Comparison of ENCODE assay signal across 9 cellular contexts in the genomic region with DNA sequence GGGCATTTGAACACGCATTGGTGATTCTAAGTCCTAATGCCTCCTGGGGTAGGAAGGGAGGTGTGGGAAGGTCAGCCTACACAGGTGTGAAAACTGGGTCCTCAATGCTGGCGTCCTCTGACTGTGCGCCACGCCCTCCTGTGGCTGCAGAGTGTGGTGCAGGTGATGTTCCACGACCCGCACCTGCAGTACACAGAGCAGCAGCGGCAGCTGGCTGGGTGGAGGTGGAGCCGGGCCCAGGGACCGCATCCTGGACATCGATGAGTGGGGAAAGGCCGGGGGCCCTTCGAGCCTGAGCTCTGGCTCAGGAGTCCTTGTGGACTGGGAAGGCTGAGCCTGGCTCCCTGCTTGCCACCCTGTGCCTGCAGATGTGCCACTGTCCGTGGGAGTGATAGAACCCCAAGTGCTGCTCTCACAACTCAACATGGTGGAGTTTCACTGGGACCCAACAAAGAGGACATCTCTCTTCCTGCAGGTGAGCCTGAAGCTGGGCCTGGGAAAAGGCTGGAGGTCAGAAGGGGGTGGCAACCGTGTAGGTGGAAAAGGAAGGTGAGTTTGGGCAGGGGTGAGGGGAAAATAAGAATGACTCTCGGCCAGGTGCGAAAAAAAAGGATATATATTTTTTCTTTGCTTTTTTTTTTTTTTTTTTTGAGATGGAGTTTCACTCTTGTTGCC. TPM values are rescaled to one million over a fixed set of nuclear protein-coding genes. Genes with fewer than 3 reads are reported as not detected.
A peak's percentile ranks its signal among the peaks of the same experiment; 100 is the strongest.
DNase-seq lines count a peak whose midpoint lies in the region; ATAC-seq, FAIRE-seq and TF ChIP-seq lines count a peak whose summit lies in the region.
"Had no signal": no experiment of that assay in that cellular context is flagged by ENCODE, and none has a peak within 500 bp of the region (broad histone marks: within the 10 kb centered on the region; RNA-seq: fewer than 3 reads in every experiment).

No MANE protein-coding gene starts in this region.

- H3K9me3 Mint-ChIP-seq in activated CD8-positive, alpha-beta T cell treated with anti-CD3 and anti-CD28 coated beads for 36 hours: no peaks in the 10 kb centered on the region
- no peaks in the 10 kb centered on the region for H3K9me3 Mint-ChIP-seq in effector memory CD8-positive, alpha-beta T cell
- H3K9me3 Mint-ChIP-seq in nephron progenitor cell (no peaks in the 10 kb centered on the region), type B pancreatic cell (no peaks in the 10 kb centered on the region)

- ATAC-seq in activated CD8-positive, alpha-beta T cell treated with anti-CD3 and anti-CD28 coated beads for 36 hours: peak; percentile 61
- ATAC-seq in effector memory CD8-positive, alpha-beta T cell (replicated peaks): peak; percentile 36
- ATAC-seq in GM21737 (IDR thresholded peaks at IDR 0.05; ENCODE audit: unreplicated experiment) (no peak), HG02588 (IDR thresholded peaks at IDR 0.05; ENCODE audit: unreplicated experiment) (no peak)

- TF ChIP-seq CTCF in activated CD8-positive, alpha-beta T cell treated with anti-CD3 and anti-CD28 coated beads for 36 hours (IDR thresholded peaks at IDR 0.05): peak; percentile 82
- peak; percentile 61 for TF ChIP-seq CTCF in nephron progenitor cell (IDR thresholded peaks at IDR 0.05)
- peak; percentile 75 for TF ChIP-seq CTCF in type B pancreatic cell (conservative IDR thresholded peaks at IDR 0.05)

- H3K4me1 Mint-ChIP-seq in activated CD8-positive, alpha-beta T cell treated with anti-CD3 and anti-CD28 coated beads for 36 hours (ENCODE audit: low read depth): peaks cover 36% of the 10 kb centered on the region
- H3K4me1 Mint-ChIP-seq in effector memory CD8-positive, alpha-beta T cell (ENCODE audit: low read depth in 2 of 2): peaks cover 27 to 37% of the 10 kb centered on the region in 2 donors
- H3K4me1 Mint-ChIP-seq in nephron progenitor cell: peaks cover 30% of the 10 kb centered on the region
- peaks cover 9% of the 10 kb centered on the region for H3K4me1 Mint-ChIP-seq in type B pancreatic cell (ENCODE audit: unreplicated experiment)

- peak; percentile 65 for FAIRE-seq in GM12892 (lab: Jason Lieb, UNC)
- FAIRE-seq: TTC549 had no signal

- CTCF ChIA-PET in activated CD8-positive, alpha-beta T cell treated with anti-CD3 and anti-CD28 coated beads for 36 hours (lab: Charles Lee): interaction anchor here (0.6 to 10.9 kb wide), 9 partner anchors 7 to 181 kb away, joined by 3 to 516 read pairs (median 7); partner anchors contain the start of genes PLXDC1 and RPL19

- no peak for TF ChIP-seq POLR2A in GM12892 (IDR thresholded peaks at IDR 0.05; ENCODE audit: low read depth, low read length)

- H3K27ac Mint-ChIP-seq in activated CD8-positive, alpha-beta T cell treated with anti-CD3 and anti-CD28 coated beads for 36 hours: no peak overlapping the region
- peak overlapping the region; percentile 95 for H3K27ac Mint-ChIP-seq in effector memory CD8-positive, alpha-beta T cell
- H3K27ac Mint-ChIP-seq in nephron progenitor cell (no peak overlapping the region), type B pancreatic cell (no peak overlapping the region)

- intact Hi-C loops in activated CD8-positive, alpha-beta T cell treated with anti-CD3 and anti-CD28 coated beads for 36 hours (cut with micrococcal nuclease): no loop called here

- no peaks in the 10 kb centered on the region for H3K27me3 Mint-ChIP-seq in activated CD8-positive, alpha-beta T cell treated with anti-CD3 and anti-CD28 coated beads for 36 hours
- H3K27me3 Mint-ChIP-seq in effector memory CD8-positive, alpha-beta T cell: no peaks in the 10 kb centered on the region
- H3K27me3 Mint-ChIP-seq in nephron progenitor cell (ENCODE audit: low read depth, poor library complexity) (peaks cover 18% of the 10 kb centered on the region), type B pancreatic cell (peaks cover 19% of the 10 kb centered on the region)

- no peaks in the 10 kb centered on the region for H3K36me3 Mint-ChIP-seq in activated CD8-positive, alpha-beta T cell treated with anti-CD3 and anti-CD28 coated beads for 36 hours (ENCODE audit: low read depth)
- H3K36me3 Mint-ChIP-seq in effector memory CD8-positive, alpha-beta T cell (ENCODE audit: insufficient read depth): peaks cover 3% of the 10 kb centered on the region
- H3K36me3 Mint-ChIP-seq in nephron progenitor cell (ENCODE audit: low read depth) (no peaks in the 10 kb centered on the region), type B pancreatic cell (no peaks in the 10 kb centered on the region)

- DNase-seq in GM12892 (ENCODE audit: insufficient read length): no peak
- DNase-seq in NCI-H2196 treated with DMSO at 0.1 percent for 48 hours (lab: John Stamatoyannopoulos, UW; ENCODE audit: unreplicated experiment): peak; percentile 48
- peak; percentile 86 for DNase-seq in activated CD8-positive, alpha-beta T cell treated with anti-CD3 and anti-CD28 coated beads for 36 hours
- peak; percentile 67 to 70 (median 67) for DNase-seq in effector memory CD8-positive, alpha-beta T cell
- peak; percentile 76 for DNase-seq in nephron progenitor cell
- no peak for DNase-seq in type B pancreatic cell (ENCODE audit: extremely low spot score, unreplicated experiment)

- H3K4me3 Mint-ChIP-seq in activated CD8-positive, alpha-beta T cell treated with anti-CD3 and anti-CD28 coated beads for 36 hours: no peak overlapping the region
- H3K4me3 Mint-ChIP-seq in effector memory CD8-positive, alpha-beta T cell: peak overlapping the region; percentile 28 to 87
- no peak overlapping the region for H3K4me3 Mint-ChIP-seq in nephron progenitor cell
- H3K4me3 Mint-ChIP-seq in type B pancreatic cell: no peak overlapping the region

- POLR2A ChIA-PET in activated CD8-positive, alpha-beta T cell treated with anti-CD3 and anti-CD28 coated beads for 36 hours (lab: Charles Lee): interaction anchor here (1.8 to 5.7 kb wide), 2 partner anchors 31 to 34 kb away, joined by 7 to 39 read pairs; no protein-coding TSS in a partner anchor

RNA-seq across cellular contexts. Expression of gene STAC2, which starts 14.0 kb away (rescaled TPM):
- polyA plus RNA-seq in GM12892 (2012; ENCODE audit: missing spikeins): not detected
- under 1 TPM; 0.47 to 0.56 TPM for total RNA-seq in activated CD8-positive, alpha-beta T cell treated with anti-CD3 and anti-CD28 coated beads for 36 hours
- total RNA-seq in type B pancreatic cell (ENCODE audit: low replicate concordance): 1.5 TPM in 1 of 2 replicates, not detected in the other

RNA-seq across cellular contexts. Expression of gene RPL19, which starts 39.7 kb away (rescaled TPM):
- 5,032 TPM for polyA plus RNA-seq in GM12892 (2012; ENCODE audit: missing spikeins)
- 1,000 to 10,000 TPM; 3,130 to 3,175 TPM for total RNA-seq in activated CD8-positive, alpha-beta T cell treated with anti-CD3 and anti-CD28 coated beads for 36 hours
- 1,605 and 1,703 TPM in 2 replicates for total RNA-seq in type B pancreatic cell (ENCODE audit: low replicate concordance)

RNA-seq across cellular contexts. Expression of gene CACNB1, which starts 42.3 kb away (rescaled TPM):
- polyA plus RNA-seq in GM12892 (2012; ENCODE audit: missing spikeins): 4.6 TPM
- total RNA-seq in activated CD8-positive, alpha-beta T cell treated with anti-CD3 and anti-CD28 coated beads for 36 hours: 10 to 100 TPM; 13.1 to 14.2 TPM
- 1.8 and 9.5 TPM in 2 replicates for total RNA-seq in type B pancreatic cell (ENCODE audit: low replicate concordance)

Comparison
In these comparisons a context has a peak if more than half of its experiments do, and no peak if none do; other contexts are left out.
1. DNase-seq: peak in NCI-H2196 treated with DMSO at 0.1 percent for 48 hours (single experiment), activated CD8-positive, alpha-beta T cell treated with anti-CD3 and anti-CD28 coated beads for 36 hours (single experiment), effector memory CD8-positive, alpha-beta T cell (3 of 3) and nephron progenitor cell (single experiment); none in GM12892 (single experiment) and type B pancreatic cell (single experiment).
2. ATAC-seq: peak in activated CD8-positive, alpha-beta T cell treated with anti-CD3 and anti-CD28 coated beads for 36 hours (single experiment) and effector memory CD8-positive, alpha-beta T cell (single experiment); none in GM21737 (single experiment) and HG02588 (single experiment).
3. H3K27ac Mint-ChIP-seq: peak in effector memory CD8-positive, alpha-beta T cell (2 of 2); none in activated CD8-positive, alpha-beta T cell treated with anti-CD3 and anti-CD28 coated beads for 36 hours (single experiment), nephron progenitor cell (single experiment) and type B pancreatic cell (single experiment).
4. H3K4me3 Mint-ChIP-seq: peak in effector memory CD8-positive, alpha-beta T cell (2 of 2); none in activated CD8-positive, alpha-beta T cell treated with anti-CD3 and anti-CD28 coated beads for 36 hours (single experiment), nephron progenitor cell (single experiment) and type B pancreatic cell (single experiment).
5. Peak in every context shown above with its lines, with median percentiles within 50 percentile points of each other: CTCF ChIP-seq.